ENCODE assay signal across 26 cellular contexts in genomic region chr5:35324679-35325078, GRCh38.
"Had no signal": no experiment of that assay in that cellular context is flagged by ENCODE, and none has a peak within 500 bp of the region (broad histone marks: within the 10 kb centered on the region; RNA-seq: fewer than 3 reads in every experiment).

No MANE protein-coding gene starts in this region.

- H3K4me1 ChIP-seq: left ventricle myocardium inferior, right atrium auricular region, right lobe of liver, testis, thyroid gland, upper lobe of right lung, uterus had no signal

- H3K27ac Mint-ChIP-seq: naive thymus-derived CD8-positive, alpha-beta T cell; nephron; progenitor cell of endocrine pancreas; stimulated activated memory B cell treated with anti-CD40 and anti-IgM and Interleukin-4, amounts not matched to agents 10 μg/mL and 1 μg/mL and 100 μg/mL, for 72 hours; stimulated activated naive CD8-positive, alpha-beta T cell treated with anti-CD3 and anti-CD28 coated beads, Interleukin-15, amount 100 ng/mL, for 72 hours had no signal

- H3K4me3 ChIP-seq: left ventricle myocardium inferior, lung, ovary, right atrium auricular region, right lobe of liver, smooth muscle cell, testis, thyroid gland, upper lobe of right lung, uterus had no signal

- H3K9me3 Mint-ChIP-seq: stimulated activated memory B cell treated with anti-CD40 and anti-IgM and Interleukin-4, amounts not matched to agents 10 μg/mL and 1 μg/mL and 100 μg/mL, for 72 hours had no signal

- ATAC-seq: naive thymus-derived CD8-positive, alpha-beta T cell; stimulated activated memory B cell treated with anti-CD40 and anti-IgM and Interleukin-4, amounts not matched to agents 10 μg/mL and 1 μg/mL and 100 μg/mL, for 72 hours; stimulated activated naive CD8-positive, alpha-beta T cell treated with anti-CD3 and anti-CD28 coated beads, Interleukin-15, amount 100 ng/mL, for 72 hours; upper lobe of right lung had no signal

- H3K36me3 Mint-ChIP-seq: naive thymus-derived CD8-positive, alpha-beta T cell; stimulated activated memory B cell treated with anti-CD40 and anti-IgM and Interleukin-4, amounts not matched to agents 10 μg/mL and 1 μg/mL and 100 μg/mL, for 72 hours had no signal

- H3K4me3 Mint-ChIP-seq: naive thymus-derived CD8-positive, alpha-beta T cell; nephron; neural crest cell; stimulated activated memory B cell treated with anti-CD40 and anti-IgM and Interleukin-4, amounts not matched to agents 10 μg/mL and 1 μg/mL and 100 μg/mL, for 72 hours; stimulated activated naive CD8-positive, alpha-beta T cell treated with anti-CD3 and anti-CD28 coated beads, Interleukin-15, amount 100 ng/mL, for 72 hours had no signal

- H3K27me3 ChIP-seq: neutrophil, ovary, right atrium auricular region, right lobe of liver, testis, thyroid gland, upper lobe of right lung, uterus had no signal

- H3K27ac ChIP-seq: left ventricle myocardium inferior, neutrophil, ovary, right atrium auricular region, right lobe of liver, testis, thyroid gland, upper lobe of right lung, uterus had no signal

- DNase-seq: hypothalamus; islet precursor cell; left ventricle myocardium inferior; naive thymus-derived CD8-positive, alpha-beta T cell; occipital lobe; ovary; right lobe of liver; stimulated activated CD4-positive, alpha-beta T cell treated with anti-CD3 and anti-CD28 coated beads, Interleukin-1b, Interleukin-23, amount 100 ng/mL, for 48 hours; stimulated activated CD4-positive, alpha-beta T cell treated with anti-CD3 and anti-CD28 coated beads, Interleukin-2, amount 100 ng/mL, for 48 hours; stimulated activated CD4-positive, alpha-beta T cell treated with anti-CD3 and anti-CD28 coated beads, Interleukin-4, amount 100 ng/mL, for 4 hours; stimulated activated CD8-positive, alpha-beta memory T cell treated with anti-CD3 and anti-CD28 coated beads, Interleukin-4, amount 100 ng/mL, for 48 hours; stimulated activated naive CD4-positive, alpha-beta T cell treated with Interleukin-2 at 50 U/mL for 16 hours; stimulated activated naive CD8-positive, alpha-beta T cell treated with anti-CD3 and anti-CD28 coated beads, Interleukin-15, amount 100 ng/mL, for 72 hours; testis; thyroid gland; trophoblast cell; upper lobe of right lung; uterus had no signal

- H3K4me2 ChIP-seq: smooth muscle cell had no signal

- H3K27me3 Mint-ChIP-seq: progenitor cell of endocrine pancreas; stimulated activated memory B cell treated with anti-CD40 and anti-IgM and Interleukin-4, amounts not matched to agents 10 μg/mL and 1 μg/mL and 100 μg/mL, for 72 hours had no signal

- H3K4me1 Mint-ChIP-seq: nephron, neural crest cell had no signal

- H3K36me3 ChIP-seq: left ventricle myocardium inferior, neutrophil, ovary, right atrium auricular region, right lobe of liver, thyroid gland, upper lobe of right lung, uterus had no signal

- H3K9me3 ChIP-seq: neutrophil, ovary, right atrium auricular region, right lobe of liver, testis, thyroid gland, upper lobe of right lung, uterus had no signal
